ENCODE assay signal across 15 cellular contexts in the genomic region with DNA sequence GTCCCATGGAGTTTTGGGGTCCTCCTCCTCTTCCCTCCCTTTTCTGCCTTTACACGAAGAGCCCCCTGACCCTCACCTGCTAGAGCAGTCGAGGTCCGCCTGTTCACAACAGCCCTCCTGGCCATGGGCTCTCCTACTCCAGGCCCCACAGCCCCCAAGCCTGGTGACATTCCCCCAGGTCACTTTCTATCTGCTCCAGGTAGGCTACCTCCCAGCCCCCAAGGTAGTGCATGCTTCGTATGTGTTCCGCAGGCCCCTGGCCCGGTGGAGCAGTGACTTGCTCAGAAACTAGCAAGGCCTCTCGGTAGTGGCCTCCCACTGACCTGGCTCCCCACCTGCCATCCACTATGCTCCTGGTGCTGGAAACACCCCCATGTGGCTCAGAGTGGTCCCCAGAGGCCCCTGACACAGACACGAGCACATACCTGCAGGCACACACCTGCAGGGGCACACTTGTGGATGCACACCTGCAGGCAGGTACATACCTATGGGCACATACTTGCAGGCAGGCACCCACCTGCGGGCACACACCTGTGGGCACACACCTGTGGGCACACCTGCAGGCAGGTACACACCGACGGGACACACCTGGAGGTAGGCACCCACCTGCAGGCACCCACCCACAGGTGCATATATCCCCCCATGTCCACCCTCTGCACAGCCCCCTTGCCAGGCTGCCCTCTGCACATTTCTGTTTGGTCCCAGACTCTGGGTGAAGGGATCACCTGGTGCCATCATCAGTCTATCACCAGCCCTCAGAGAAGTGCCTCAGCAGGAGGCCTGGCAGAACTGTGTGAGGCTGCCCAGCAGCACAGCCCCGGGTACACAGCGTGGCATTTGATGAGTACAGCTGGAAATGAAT.
"Had no signal": no experiment of that assay in that cellular context is flagged by ENCODE, and none has a peak within 500 bp of the region (broad histone marks: within the 10 kb centered on the region; RNA-seq: fewer than 3 reads in every experiment).

No MANE protein-coding gene starts in this region.

- H3K4me3 Mint-ChIP-seq: activated CD4-positive, alpha-beta T cell treated with anti-CD3 and anti-CD28 coated beads for 36 hours; activated CD8-positive, alpha-beta T cell treated with anti-CD3 and anti-CD28 coated beads for 36 hours; activated naive CD4-positive, alpha-beta T cell treated with anti-CD3 and anti-CD28 coated beads for 36 hours; activated T-cell treated with anti-CD3 and anti-CD28 coated beads, Interleukin-2, amount 50 U/mL, for 72 hours; central memory CD8-positive, alpha-beta T cell had no signal

- H3K27me3 ChIP-seq: adrenal gland, right atrium auricular region, SJSA1 had no signal

- ATAC-seq: activated CD4-positive, alpha-beta T cell treated with anti-CD3 and anti-CD28 coated beads for 36 hours; activated CD8-positive, alpha-beta T cell treated with anti-CD3 and anti-CD28 coated beads for 36 hours; activated T-cell treated with anti-CD3 and anti-CD28 coated beads, Interleukin-2, amount 50 U/mL, for 72 hours; esophagus mucosa had no signal

- DNase-seq: activated CD4-positive, alpha-beta T cell treated with anti-CD3 and anti-CD28 coated beads for 36 hours; activated CD8-positive, alpha-beta memory T cell treated with anti-CD3 and anti-CD28 coated beads, Interleukin-2, amount 50 U/mL, for 4 hours; activated CD8-positive, alpha-beta T cell treated with anti-CD3 and anti-CD28 coated beads for 36 hours; activated naive CD4-positive, alpha-beta T cell treated with anti-CD3 and anti-CD28 coated beads for 36 hours; activated T-cell treated with anti-CD3 and anti-CD28 coated beads, Interleukin-2, amount 50 U/mL, for 72 hours; adrenal gland; stimulated activated CD4-positive, alpha-beta T cell treated with anti-CD3 and anti-CD28 coated beads, Interleukin-2, amount 100 ng/mL, for 24 hours; stimulated activated naive CD4-positive, alpha-beta T cell treated with Interleukin-2 at 50 U/mL for 16 hours; T1000 had no signal

- H3K36me3 ChIP-seq: adrenal gland, right atrium auricular region, SJSA1 had no signal

- H3K9me3 Mint-ChIP-seq: activated CD8-positive, alpha-beta T cell treated with anti-CD3 and anti-CD28 coated beads for 36 hours; activated naive CD4-positive, alpha-beta T cell treated with anti-CD3 and anti-CD28 coated beads for 36 hours; activated T-cell treated with anti-CD3 and anti-CD28 coated beads, Interleukin-2, amount 50 U/mL, for 72 hours; central memory CD8-positive, alpha-beta T cell had no signal

- H3K4me3 ChIP-seq: adrenal gland, right atrium auricular region, SJSA1 had no signal

- H3K27me3 Mint-ChIP-seq: activated CD4-positive, alpha-beta T cell treated with anti-CD3 and anti-CD28 coated beads for 36 hours; activated CD8-positive, alpha-beta T cell treated with anti-CD3 and anti-CD28 coated beads for 36 hours; central memory CD8-positive, alpha-beta T cell had no signal

- H3K9me3 ChIP-seq: adrenal gland, right atrium auricular region had no signal

- FAIRE-seq: endometrium had no signal

- H3K27ac Mint-ChIP-seq: activated CD4-positive, alpha-beta T cell treated with anti-CD3 and anti-CD28 coated beads for 36 hours; activated CD8-positive, alpha-beta T cell treated with anti-CD3 and anti-CD28 coated beads for 36 hours; activated naive CD4-positive, alpha-beta T cell treated with anti-CD3 and anti-CD28 coated beads for 36 hours; activated T-cell treated with anti-CD3 and anti-CD28 coated beads, Interleukin-2, amount 50 U/mL, for 72 hours had no signal

- H3K4me1 Mint-ChIP-seq: activated CD4-positive, alpha-beta T cell treated with anti-CD3 and anti-CD28 coated beads for 36 hours; central memory CD8-positive, alpha-beta T cell had no signal

- H3K4me1 ChIP-seq: adrenal gland, right atrium auricular region, SJSA1 had no signal

- H3K27ac ChIP-seq: adrenal gland, right atrium auricular region, SJSA1, VCaP had no signal
